Comparison of ENCODE assay signal across 34 cellular contexts in the genomic region with DNA sequence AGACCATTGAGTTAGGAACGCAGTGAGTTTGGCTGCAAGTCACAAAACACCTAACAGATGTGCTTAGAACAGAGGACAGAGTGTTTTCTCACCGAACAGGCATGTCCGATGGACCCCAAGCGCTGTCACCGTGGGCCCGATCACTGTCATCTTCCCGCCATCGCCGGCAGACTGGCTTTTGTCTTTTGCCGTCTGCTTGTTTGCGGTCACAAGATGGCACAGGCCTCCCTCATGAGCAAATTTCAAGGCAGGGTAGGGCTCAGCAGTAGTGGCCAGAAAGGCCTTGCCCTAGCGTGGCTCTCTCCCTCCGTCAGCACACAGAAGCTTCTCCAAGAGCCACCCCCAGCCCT.
"Had no signal": no experiment of that assay in that cellular context is flagged by ENCODE, and none has a peak within 500 bp of the region (broad histone marks: within the 10 kb centered on the region; RNA-seq: fewer than 3 reads in every experiment).

No MANE protein-coding gene starts in this region.

- H3K4me1 ChIP-seq: body of pancreas, breast epithelium, Peyer's patch had no signal

- DNase-seq: activated CD4-positive, alpha-beta T cell treated with anti-CD3 and anti-CD28 coated beads for 36 hours; activated CD4-positive, alpha-beta T cell treated with anti-CD3 and anti-CD28 coated beads, Interleukin-2, amount 10 ng/mL, durations not matched to agents 7 days and 5 days; activated CD4-positive, alpha-beta T cell treated with anti-CD3 and anti-CD28 coated beads, Interleukin-2, amount 50 U/mL, for 48 hours; activated CD4-positive, CD25-positive, alpha-beta regulatory T cell; activated CD8-positive, alpha-beta T cell treated with anti-CD3 and anti-CD28 coated beads, Interleukin-2, amount 10 ng/mL, durations not matched to agents 7 days and 5 days; activated gamma-delta T cell; activated naive CD4-positive, alpha-beta T cell treated with Interleukin-2 at 50 U/mL for 16 hours; activated naive CD8-positive, alpha-beta T cell treated with anti-CD3 and anti-CD28 coated beads, Interleukin-2, amount 10 ng/mL, durations not matched to agents 7 days and 5 days; activated T-cell treated with anti-CD3 and anti-CD28 coated beads, Interleukin-2, amount 50 U/mL, for 24 hours; amygdala; body of pancreas; MM.1S; MV-4-11; NCI-H1092; NCI-H1436 treated with DMSO at 0.1 percent for 48 hours; NCI-H1694 treated with DMSO at 0.1 percent for 48 hours; NCI-H2029; NCI-H510A; NCI-H526; NCI-H748 treated with DMSO at 0.1 percent for 48 hours; NK-92 treated with Interleukin-12 subunit alpha and Interleukin-12 subunit beta, amount 100 ng/mL, for 24 hours; PC-3; Peyer's patch; SIG-M5; T-cell; T-helper 2 cell; T-helper 9 cell; WERI-Rb-1 had no signal

- H3K27ac ChIP-seq: body of pancreas, breast epithelium, KMS-11, Peyer's patch, RWPE1, WERI-Rb-1 had no signal

- H3K9me3 ChIP-seq: body of pancreas, breast epithelium, Peyer's patch had no signal

- H3K4me3 ChIP-seq: body of pancreas, breast epithelium, Peyer's patch had no signal

- H3K27me3 ChIP-seq: body of pancreas, breast epithelium, Peyer's patch had no signal

- FAIRE-seq: astrocyte had no signal

- H3K36me3 ChIP-seq: breast epithelium had no signal

- ATAC-seq: activated CD4-positive, alpha-beta T cell treated with anti-CD3 and anti-CD28 coated beads for 36 hours; activated CD8-positive, alpha-beta T cell treated with anti-CD3 and anti-CD28 coated beads, Interleukin-2, amount 10 ng/mL, durations not matched to agents 7 days and 5 days; body of pancreas; PC-3; Right ventricle myocardium inferior; SK-N-SH treated with all-trans-retinoic acid at 6 μM for 48 hours; T-cell had no signal
